In genomic region chr6:6878921-6879585, GRCh38 we compare ENCODE assay signal across 15 cellular contexts.
DNase-seq lines count a peak whose midpoint lies in the region; ATAC-seq and TF ChIP-seq lines count a peak whose summit lies in the region.
"Had no signal": no experiment of that assay in that cellular context is flagged by ENCODE, and none has a peak within 500 bp of the region (broad histone marks: within the 10 kb centered on the region; RNA-seq: fewer than 3 reads in every experiment).

No MANE protein-coding gene starts in this region.

- no peaks in the 10 kb centered on the region for H3K27me3 ChIP-seq in body of pancreas
- H3K27me3 ChIP-seq: thyroid gland had no signal

- H3K4me3 ChIP-seq in body of pancreas (no peak overlapping the region), mucosa of descending colon (no peak overlapping the region)
- H3K4me3 ChIP-seq: thyroid gland had no signal

- DNase-seq in body of pancreas (no peak), mucosa of descending colon (peak in 1 of 3 donors; percentile 23), GM10248 (ENCODE audit: extremely low spot score) (no peak), GM13977 (ENCODE audit: low spot score) (no peak), mucosa of gallbladder (ENCODE audit: low spot score) (no peak)
- DNase-seq in activated naive CD4-positive, alpha-beta T cell treated with anti-CD3 and anti-CD28 coated beads for 36 hours: no peak
- DNase-seq: activated CD4-positive, alpha-beta memory T cell treated with anti-CD3 and anti-CD28 coated beads, Interleukin-2, amount 10 ng/mL, durations not matched to agents 7 days and 5 days; activated naive CD4-positive, alpha-beta T cell treated with anti-CD3 and anti-CD28 coated beads, Interleukin-2, amount 10 ng/mL, durations not matched to agents 7 days and 5 days; CD4-positive, alpha-beta T cell; dermis blood vessel endothelial cell; head of caudate nucleus; NCI-H187; thyroid gland had no signal

- peaks cover 2% of the 10 kb centered on the region for H3K4me1 Mint-ChIP-seq in activated naive CD4-positive, alpha-beta T cell treated with anti-CD3 and anti-CD28 coated beads for 36 hours (ENCODE audit: low read depth)

- TF ChIP-seq CTCF in body of pancreas (IDR thresholded peaks at IDR 0.05) (no peak), mucosa of descending colon (IDR thresholded peaks at IDR 0.05) (no peak), GM10248 (IDR thresholded peaks at IDR 0.05; ENCODE audit: control extremely low read depth, extremely low read depth, low read depth, missing control alignments) (no peak), GM13977 (IDR thresholded peaks at IDR 0.05; ENCODE audit: extremely low read depth, insufficient read depth, missing control alignments) (no peak)

- intact Hi-C loops in body of pancreas (cut with DNase I) (no loop called here), mucosa of descending colon (cut with DNase I, micrococcal nuclease) (no loop called here)
- intact Hi-C loops in activated naive CD4-positive, alpha-beta T cell treated with anti-CD3 and anti-CD28 coated beads for 36 hours (cut with micrococcal nuclease): no loop called here

- H3K27me3 Mint-ChIP-seq in activated naive CD4-positive, alpha-beta T cell treated with anti-CD3 and anti-CD28 coated beads for 36 hours (ENCODE audit: low read depth): peaks cover 7% of the 10 kb centered on the region
- H3K27me3 Mint-ChIP-seq: CD4-positive, alpha-beta T cell had no signal

- CTCF ChIA-PET in GM10248 (lab: Yijun Ruan, JAX): interaction anchor here (2.2 kb wide), 1 partner anchor 10 kb away, joined by 5 read pairs; no protein-coding TSS in a partner anchor
- CTCF ChIA-PET in activated naive CD4-positive, alpha-beta T cell treated with anti-CD3 and anti-CD28 coated beads for 36 hours (lab: Charles Lee): no interaction called here

- TF ChIP-seq POLR2A in body of pancreas (IDR thresholded peaks at IDR 0.05): no peak

- 69 to 89% methylated on average over 6 of the region's 6 CpGs for WGBS in body of pancreas, 2 donors

- POLR2A ChIA-PET in GM10248 (lab: Yijun Ruan, JAX): no interaction called here

- in situ Hi-C loops in GM13977 (cut with MboI; ENCODE audit: low pct_unique_long_range_greater_than_20kb, low sequenced_read_pairs, unreplicated experiment): no loop called here

- H3K4me3 Mint-ChIP-seq in activated naive CD4-positive, alpha-beta T cell treated with anti-CD3 and anti-CD28 coated beads for 36 hours: no peak overlapping the region
- H3K4me3 Mint-ChIP-seq: activated CD4-positive, alpha-beta memory T cell treated with anti-CD3 and anti-CD28 coated beads, Interleukin-2, amount 10 ng/mL, durations not matched to agents 7 days and 5 days; activated naive CD4-positive, alpha-beta T cell treated with anti-CD3 and anti-CD28 coated beads, Interleukin-2, amount 10 ng/mL, durations not matched to agents 7 days and 5 days; CD4-positive, alpha-beta T cell had no signal

- ATAC-seq in GM18498 (IDR thresholded peaks at IDR 0.05; ENCODE audit: unreplicated experiment): peak; percentile 56
- peak; percentile 75 for ATAC-seq in HG02870 (IDR thresholded peaks at IDR 0.05; ENCODE audit: unreplicated experiment)
- ATAC-seq in body of pancreas: peak; percentile 27
- ATAC-seq in mucosa of descending colon: peak; percentile 73

- H3K36me3 ChIP-seq in body of pancreas (replicated peaks in 1 of 2; ENCODE audit: insufficient read depth in 1 of 2, low read depth in 2 of 2): no peaks in the 10 kb centered on the region
- no peaks in the 10 kb centered on the region for H3K36me3 ChIP-seq in mucosa of descending colon (ENCODE audit: low read depth)
- H3K36me3 ChIP-seq: thyroid gland had no signal

- no peak overlapping the region for H3K27ac Mint-ChIP-seq in activated naive CD4-positive, alpha-beta T cell treated with anti-CD3 and anti-CD28 coated beads for 36 hours
- H3K27ac Mint-ChIP-seq: activated CD4-positive, alpha-beta memory T cell treated with anti-CD3 and anti-CD28 coated beads, Interleukin-2, amount 10 ng/mL, durations not matched to agents 7 days and 5 days; CD4-positive, alpha-beta T cell had no signal

- H3K9me3 Mint-ChIP-seq in activated naive CD4-positive, alpha-beta T cell treated with anti-CD3 and anti-CD28 coated beads for 36 hours: no peaks in the 10 kb centered on the region
- H3K9me3 Mint-ChIP-seq: activated CD4-positive, alpha-beta memory T cell treated with anti-CD3 and anti-CD28 coated beads, Interleukin-2, amount 10 ng/mL, durations not matched to agents 7 days and 5 days; activated naive CD4-positive, alpha-beta T cell treated with anti-CD3 and anti-CD28 coated beads, Interleukin-2, amount 10 ng/mL, durations not matched to agents 7 days and 5 days; CD4-positive, alpha-beta T cell had no signal

- no peaks in the 10 kb centered on the region for H3K4me1 ChIP-seq in body of pancreas
- peaks cover 3% of the 10 kb centered on the region for H3K4me1 ChIP-seq in mucosa of descending colon (ENCODE audit: low read depth)
- H3K4me1 ChIP-seq: thyroid gland had no signal

- peak overlapping the region in 1 of 4 donors; percentile 55 for H3K27ac ChIP-seq in body of pancreas
- H3K27ac ChIP-seq: thyroid gland had no signal

- no peaks in the 10 kb centered on the region for H3K36me3 Mint-ChIP-seq in activated naive CD4-positive, alpha-beta T cell treated with anti-CD3 and anti-CD28 coated beads for 36 hours (ENCODE audit: low read depth)
- H3K36me3 Mint-ChIP-seq: activated naive CD4-positive, alpha-beta T cell treated with anti-CD3 and anti-CD28 coated beads, Interleukin-2, amount 10 ng/mL, durations not matched to agents 7 days and 5 days had no signal

- H3K9me3 ChIP-seq in body of pancreas (no peaks in the 10 kb centered on the region), mucosa of descending colon (no peaks in the 10 kb centered on the region)
- H3K9me3 ChIP-seq: thyroid gland had no signal
